Comparison of ENCODE assay signal across 8 cellular contexts in the genomic region with DNA sequence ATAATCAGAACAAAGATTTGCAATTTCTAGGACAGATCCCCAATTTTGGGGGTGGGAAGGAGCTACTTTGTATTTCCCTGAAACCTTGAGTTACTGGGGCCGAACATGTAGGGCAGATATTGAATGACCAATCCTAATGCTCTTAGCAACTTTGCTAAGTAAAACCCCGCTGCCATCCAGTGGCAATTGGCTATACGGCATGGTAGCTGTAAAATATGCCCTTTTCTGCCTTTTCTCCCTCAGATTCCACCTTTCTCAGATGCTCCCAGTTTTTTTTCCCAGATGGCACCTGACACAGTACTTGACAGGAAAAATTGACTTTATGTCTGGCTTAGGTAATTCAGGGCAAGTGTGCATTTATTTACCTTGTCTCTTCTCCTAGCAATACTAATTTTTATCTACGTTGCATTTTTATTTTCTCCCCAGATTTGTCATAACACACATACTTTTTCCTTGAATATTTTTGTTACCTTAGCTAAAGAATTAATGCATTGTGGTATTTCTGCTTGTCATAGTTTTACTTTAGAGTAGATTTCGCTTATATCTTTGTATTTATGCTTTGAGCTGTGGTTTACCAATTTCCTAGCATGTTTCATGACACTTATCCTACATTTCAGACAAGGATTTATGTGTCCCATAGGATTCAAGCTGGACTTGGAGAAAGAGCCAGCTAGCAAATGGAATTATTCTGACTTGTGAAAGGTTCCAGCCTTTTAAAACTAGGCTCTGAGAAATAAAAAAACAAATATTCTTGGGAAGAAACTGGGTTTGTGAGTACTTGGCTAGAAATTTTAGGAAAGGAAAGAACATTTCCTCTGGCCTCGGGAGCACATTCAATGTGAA. TPM values are rescaled to one million over a fixed set of nuclear protein-coding genes. Genes with fewer than 3 reads are reported as not detected.
DNase-seq lines count a peak whose midpoint lies in the region; ATAC-seq and TF ChIP-seq lines count a peak whose summit lies in the region.

No MANE protein-coding gene starts in this region.

- intact Hi-C loops in aorta (cut with DNase I), result loop anchor here (1.0 to 5.0 kb wide), 4 partner anchors 36 to 1008 kb away; a partner anchor contains a TSS

- ATAC-seq in HG03045 (IDR thresholded peaks at IDR 0.05; ENCODE audit: unreplicated experiment), result peak; percentile 47
- ATAC-seq in foreskin keratinocyte, result peak; percentile 75
- peak; percentile 79 for ATAC-seq in aorta (ENCODE audit: low FRiP score)

- TF ChIP-seq CTCF in foreskin keratinocyte (conservative IDR thresholded peaks at IDR 0.05) (peak; percentile 93), neutrophil (IDR thresholded peaks at IDR 0.05) (peak; percentile 50)

- DNase-seq in activated T-cell treated with anti-CD3 and anti-CD28 coated beads for 24 hours (ENCODE audit: low read depth) (peak; percentile 30), NCI-H69 (lab: John Stamatoyannopoulos, UW) (peak; percentile 95), foreskin keratinocyte (peak in 1 of 2 donors; percentile 55), aorta (peak in 1 of 2 donors; percentile 63)
- no peak for DNase-seq in activated T-cell treated with anti-CD3 and anti-CD28 coated beads, Interleukin-2, amount 50 U/mL, for 1 hour
- peak; percentile 17 for DNase-seq in activated T-helper 9 cell treated with anti-CD3 and anti-CD28 coated beads, Interleukin-2, amount 50 U/mL, for 16 hours (ENCODE audit: low read depth)

- H3K27me3 ChIP-seq in foreskin keratinocyte (no peaks in the 10 kb centered on the region), neutrophil (no peaks in the 10 kb centered on the region), aorta (ENCODE audit: control insufficient read depth in 1 of 2, insufficient read depth in 2 of 2, low read length in 1 of 2) (no peaks in the 10 kb centered on the region)

- H3K4me1 ChIP-seq in foreskin keratinocyte (peaks cover 16% of the 10 kb centered on the region), neutrophil (ENCODE audit: control insufficient read depth in 1 of 2, insufficient read depth in 1 of 2, low read depth in 1 of 2, low read length in 1 of 2) (peaks cover 12 to 40% of the 10 kb centered on the region in 2 experiments), aorta (ENCODE audit: control insufficient read depth in 1 of 2, insufficient read depth in 2 of 2, low read length in 2 of 2) (peaks cover 5 to 28% of the 10 kb centered on the region in 2 donors)

- no peak overlapping the region for H3K27ac ChIP-seq in foreskin keratinocyte
- no peak overlapping the region for H3K27ac ChIP-seq in neutrophil
- peak overlapping the region; percentile 48 to 57 for H3K27ac ChIP-seq in aorta (ENCODE audit: low read depth in 1 of 2, low read length in 2 of 2)

- 6 to 7% methylated on average over 6 of the region's 6 CpGs for WGBS in aorta, 2 donors

- H3K36me3 ChIP-seq in neutrophil, result no peaks in the 10 kb centered on the region
- no peaks in the 10 kb centered on the region for H3K36me3 ChIP-seq in aorta (ENCODE audit: control insufficient read depth in 1 of 2, insufficient read depth in 2 of 2, low read length in 1 of 2)

- H3K9me3 ChIP-seq in neutrophil (no peaks in the 10 kb centered on the region), aorta (ENCODE audit: control insufficient read depth, low read length) (no peaks in the 10 kb centered on the region)

- H3K4me3 ChIP-seq in neutrophil (ENCODE audit: low read depth in 1 of 2, low read length in 1 of 2), result no peak overlapping the region
- no peak overlapping the region for H3K4me3 ChIP-seq in aorta (ENCODE audit: low read length in 2 of 2)

RNA-seq across cellular contexts. Expression of a gene that starts 37.3 kb away (rescaled TPM):
- 13.9 and 15.6 TPM in 2 replicates for total RNA-seq in foreskin keratinocyte
- polyA plus RNA-seq in foreskin keratinocyte, result 1.7 and 2.2 TPM in 2 replicates
- 100 to 1,000 TPM in 1 of 2 donors, 10 to 100 TPM in 1; 63.4 to 132 TPM for total RNA-seq in aorta
- polyA plus RNA-seq in aorta, result 10 to 100 TPM; 12.3 to 23.2 TPM

Comparison
In these comparisons a context has a peak if more than half of its experiments do, and no peak if none do; other contexts are left out.
1. H3K27ac ChIP-seq: peak in aorta (2 of 2); none in foreskin keratinocyte (single experiment) and neutrophil (single experiment).
2. Peak in every context shown above with its lines, with median percentiles within 50 percentile points of each other: ATAC-seq.